Comparison of ENCODE assay signal across 32 cellular contexts in the genomic region with DNA sequence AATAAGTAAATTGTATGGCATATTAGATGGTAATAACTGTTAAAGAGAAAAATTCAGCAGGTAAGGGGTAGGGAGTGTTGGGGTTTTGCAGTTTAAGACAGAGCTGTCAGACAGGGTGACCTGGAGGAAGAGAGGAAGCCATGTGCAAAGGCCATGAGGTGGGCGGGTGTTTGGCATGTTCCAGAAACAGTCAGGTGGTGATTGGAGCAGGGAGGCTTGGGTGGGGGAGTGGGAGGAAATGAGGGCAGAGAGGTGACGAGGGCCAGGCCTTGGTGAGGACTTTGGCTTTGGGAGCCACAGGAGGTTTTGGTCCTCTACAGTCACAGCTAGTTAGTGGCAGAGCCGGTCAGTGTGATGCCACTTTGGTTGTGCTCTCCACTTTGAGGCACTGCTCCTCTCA. TPM values are rescaled to one million over a fixed set of nuclear protein-coding genes. Genes with fewer than 3 reads are reported as not detected.
"Had no signal": no experiment of that assay in that cellular context is flagged by ENCODE, and none has a peak within 500 bp of the region (broad histone marks: within the 10 kb centered on the region; RNA-seq: fewer than 3 reads in every experiment).

No MANE protein-coding gene starts in this region.

- H3K4me1 Mint-ChIP-seq: activated naive CD8-positive, alpha-beta T cell treated with anti-CD3 and anti-CD28 coated beads for 36 hours; central memory CD8-positive, alpha-beta T cell had no signal

- H3K27ac ChIP-seq: brain microvascular endothelial cell, cardiac muscle cell, Peyer's patch, SJSA1 had no signal

- H3K4me3 ChIP-seq: cardiac muscle cell, Peyer's patch, SJSA1 had no signal

- H3K27ac Mint-ChIP-seq: activated naive CD8-positive, alpha-beta T cell treated with anti-CD3 and anti-CD28 coated beads for 36 hours; activated T-helper 1 cell treated with anti-CD3 and anti-CD28 coated beads, Interleukin-12 subunit alpha, Interleukin-12 subunit beta, Interleukin-2, Interleukin-4 antibody, amounts not matched to agents 30 ng/mL and 10 ng/mL and 1 ng/mL, durations not matched to agents 14 hours and 24 hours and 36 hours; T-helper 1 cell treated with Interleukin-12 subunit alpha and Interleukin-12 subunit beta and Interleukin-4 antibody, amounts not matched to agents 30 μg/mL and 1 μg/mL, for 36 hours; T-helper 2 cell treated with Interferon-gamma antibody and Interleukin-4, amounts not matched to agents 5 μg/mL and 100 μg/mL, for 36 hours had no signal

- ATAC-seq: PC-3 had no signal

- H3K9me3 Mint-ChIP-seq: activated naive CD8-positive, alpha-beta T cell treated with anti-CD3 and anti-CD28 coated beads for 36 hours; activated T-cell treated with anti-CD3 and anti-CD28 coated beads, Interleukin-2, amount 50 U/mL, for 4 hours; activated T-helper 1 cell treated with anti-CD3 and anti-CD28 coated beads, Interleukin-12 subunit alpha, Interleukin-12 subunit beta, Interleukin-2, Interleukin-4 antibody, amounts not matched to agents 30 ng/mL and 10 ng/mL and 1 ng/mL, durations not matched to agents 14 hours and 24 hours and 36 hours; T-helper 1 cell treated with Interleukin-12 subunit alpha and Interleukin-12 subunit beta and Interleukin-4 antibody, amounts not matched to agents 30 μg/mL and 1 μg/mL, for 36 hours; T-helper 2 cell treated with Interferon-gamma antibody and Interleukin-4, amounts not matched to agents 5 μg/mL and 100 μg/mL, for 36 hours had no signal

- DNase-seq: activated CD4-positive, alpha-beta T cell treated with anti-CD3 and anti-CD28 coated beads for 4 hours; activated CD4-positive, alpha-beta T cell treated with anti-CD3 and anti-CD28 coated beads, Interleukin-2, amount 50 U/mL, for 1 hour; activated CD8-positive, alpha-beta memory T cell treated with anti-CD3 and anti-CD28 coated beads, Interleukin-2, amount 50 U/mL, for 4 hours; activated effector memory CD4-positive, alpha-beta T cell treated with Interleukin-2 at 50 U/mL for 16 hours; activated naive CD4-positive, alpha-beta T cell; activated naive CD4-positive, alpha-beta T cell treated with anti-CD3 and anti-CD28 coated beads, Interleukin-2, amount 50 U/mL, for 16 hours; activated T-cell treated with anti-CD3 and anti-CD28 coated beads for 4 hours; activated T-cell treated with anti-CD3 and anti-CD28 coated beads, Interleukin-2, amount 50 U/mL, for 4 hours; amniotic stem cell; aorta; brain microvascular endothelial cell; NCI-H1092 treated with DMSO at 0.1 percent for 48 hours; NCI-H1417; NCI-H2029 treated with DMSO at 0.1 percent for 48 hours; NCI-H2107; NCI-H2171; NCI-H510A; NCI-H748 treated with DMSO at 0.1 percent for 48 hours; NK-92 treated with Interleukin-12 subunit alpha and Interleukin-12 subunit beta, amount 100 ng/mL, for 24 hours; Peyer's patch; SHP77 treated with DMSO at 0.1 percent for 48 hours had no signal

- H3K27me3 ChIP-seq: brain microvascular endothelial cell, cardiac muscle cell, Peyer's patch, SJSA1 had no signal

- H3K27me3 Mint-ChIP-seq: activated naive CD8-positive, alpha-beta T cell treated with anti-CD3 and anti-CD28 coated beads for 36 hours had no signal

- H3K4me2 ChIP-seq: SK-N-SH had no signal

- H3K4me1 ChIP-seq: Peyer's patch, SJSA1 had no signal

- H3K4me3 Mint-ChIP-seq: activated naive CD8-positive, alpha-beta T cell treated with anti-CD3 and anti-CD28 coated beads for 36 hours; activated T-cell treated with anti-CD3 and anti-CD28 coated beads, Interleukin-2, amount 50 U/mL, for 4 hours; activated T-helper 1 cell treated with anti-CD3 and anti-CD28 coated beads, Interleukin-12 subunit alpha, Interleukin-12 subunit beta, Interleukin-2, Interleukin-4 antibody, amounts not matched to agents 30 ng/mL and 10 ng/mL and 1 ng/mL, durations not matched to agents 14 hours and 24 hours and 36 hours; central memory CD8-positive, alpha-beta T cell; T-helper 1 cell treated with Interleukin-12 subunit alpha and Interleukin-12 subunit beta and Interleukin-4 antibody, amounts not matched to agents 30 μg/mL and 1 μg/mL, for 36 hours; T-helper 2 cell treated with Interferon-gamma antibody and Interleukin-4, amounts not matched to agents 5 μg/mL and 100 μg/mL, for 36 hours had no signal

- FAIRE-seq: TTC549 had no signal

- H3K36me3 ChIP-seq: brain microvascular endothelial cell, cardiac muscle cell, Peyer's patch, SJSA1 had no signal

- H3K9me3 ChIP-seq: Peyer's patch, SJSA1, SK-N-SH had no signal

- H3K36me3 Mint-ChIP-seq: activated naive CD8-positive, alpha-beta T cell treated with anti-CD3 and anti-CD28 coated beads for 36 hours had no signal

- H3K9ac ChIP-seq: SK-N-SH had no signal

RNA-seq across cellular contexts. Expression of a gene that starts 20.1 kb away (rescaled TPM):
- total RNA-seq: M059J, PC-3, SJSA1 had no signal

RNA-seq across cellular contexts. Expression of a gene that starts 27.6 kb away (rescaled TPM):
- total RNA-seq: M059J, PC-3, SJSA1 had no signal
- polyA plus RNA-seq: SK-N-SH had no signal
